1 cellular context compared by ENCODE assay signal in genomic region chr6:30700340-30700739, GRCh38.
A peak's percentile ranks its signal among the peaks of the same experiment; 100 is the strongest.
TF ChIP-seq lines count a peak whose summit lies in the region.

No MANE protein-coding gene starts in this region.

TF ChIP-seq in liver, 16 proteins besides CTCF, POLR2A, EP300 and RAD21:
- TF ChIP-seq SP1 (IDR thresholded peaks at IDR 0.05) (peak; percentile 15), RXRA (IDR thresholded peaks at IDR 0.05) (peak; percentile 12 to 41), HNF4G (IDR thresholded peaks at IDR 0.05) (peak; percentile 14), ATF3 (IDR thresholded peaks at IDR 0.05) (no peak), TAF1 (conservative IDR thresholded peaks at IDR 0.05) (no peak), NR2F2 (IDR thresholded peaks at IDR 0.05) (no peak), YY1 (IDR thresholded peaks at IDR 0.05) (no peak), FOXA2 (IDR thresholded peaks at IDR 0.05) (no peak), GABPA (IDR thresholded peaks at IDR 0.05 in 1 of 2, conservative IDR thresholded peaks at IDR 0.05 in 1 of 2) (peak in 1 of 2 donors; percentile 23), HNF4A (conservative IDR thresholded peaks at IDR 0.05) (peak; percentile 23 to 26), ZBTB33 (IDR thresholded peaks at IDR 0.05) (no peak), MAX (IDR thresholded peaks at IDR 0.05) (no peak), JUND (IDR thresholded peaks at IDR 0.05) (no peak)
